16 cellular contexts compared by ENCODE assay signal in genomic region chr18:48131042-48131441, GRCh38.
A peak's percentile ranks its signal among the peaks of the same experiment; 100 is the strongest.
DNase-seq lines count a peak whose midpoint lies in the region; ATAC-seq and TF ChIP-seq lines count a peak whose summit lies in the region.
"Had no signal": no experiment of that assay in that cellular context is flagged by ENCODE, and none has a peak within 500 bp of the region (broad histone marks: within the 10 kb centered on the region; RNA-seq: fewer than 3 reads in every experiment).

No MANE protein-coding gene starts in this region.

- peaks cover 38 to 54% of the 10 kb centered on the region in 2 donors for H3K27me3 Mint-ChIP-seq in natural killer cell treated with Interleukin-12 subunit alpha and Interleukin-12 subunit beta and Interleukin-15 and Interleukin-18, amount 100 ng/mL, for 72 hours
- peaks cover 43 to 48% of the 10 kb centered on the region in 2 donors for H3K27me3 Mint-ChIP-seq in natural killer cell (ENCODE audit: low read depth in 2 of 2)

- peaks cover 0 to 2% of the 10 kb centered on the region in 2 donors for H3K4me1 Mint-ChIP-seq in natural killer cell treated with Interleukin-12 subunit alpha and Interleukin-12 subunit beta and Interleukin-15 and Interleukin-18, amount 100 ng/mL, for 72 hours (ENCODE audit: low read depth in 2 of 2)
- no peaks in the 10 kb centered on the region for H3K4me1 Mint-ChIP-seq in natural killer cell

- 34% methylated on average over 9 of the region's 9 CpGs for WGBS in right lobe of liver (ENCODE audit: insufficient coverage, low coverage, low lambda C conversion rate, missing lambda C conversion rate)
- 94 to 98% (median 95%) methylated on average over 9 of the region's 9 CpGs for WGBS in spleen, 5 donors

- no peak for ATAC-seq in natural killer cell treated with Interleukin-12 subunit alpha and Interleukin-12 subunit beta and Interleukin-15 and Interleukin-18, amount 100 ng/mL, for 72 hours
- ATAC-seq in natural killer cell (no peak), right lobe of liver (peak; percentile 69 to 75 (median 72))

- DNase-seq in natural killer cell treated with Interleukin-12 subunit alpha and Interleukin-12 subunit beta and Interleukin-15 and Interleukin-18, amount 100 ng/mL, for 72 hours (ENCODE audit: low spot score): peak; percentile 31
- no peak for DNase-seq in natural killer cell
- peak in 2 of 3 donors; percentile 69 to 72 for DNase-seq in right lobe of liver
- peak; percentile 42 for DNase-seq in spleen
- DNase-seq in GM10266 (ENCODE audit: extremely low spot score): no peak
- no peak for DNase-seq in islet precursor cell
- DNase-seq: C1 segment of cervical spinal cord; Calu3; CD4-positive, alpha-beta memory T cell; COR-L47; DMS53; DMS79 treated with DMSO at 0.1 percent for 48 hours; GF-D8; GOT3; HFFc6 had no signal

- no peak overlapping the region for H3K27ac Mint-ChIP-seq in natural killer cell treated with Interleukin-12 subunit alpha and Interleukin-12 subunit beta and Interleukin-15 and Interleukin-18, amount 100 ng/mL, for 72 hours
- no peak overlapping the region for H3K27ac Mint-ChIP-seq in natural killer cell
- H3K27ac Mint-ChIP-seq: CD4-positive, alpha-beta memory T cell; HFFc6 had no signal

- H3K36me3 Mint-ChIP-seq in natural killer cell treated with Interleukin-12 subunit alpha and Interleukin-12 subunit beta and Interleukin-15 and Interleukin-18, amount 100 ng/mL, for 72 hours: no peaks in the 10 kb centered on the region
- no peaks in the 10 kb centered on the region for H3K36me3 Mint-ChIP-seq in natural killer cell
- H3K36me3 Mint-ChIP-seq: CD4-positive, alpha-beta memory T cell had no signal

- no peaks in the 10 kb centered on the region for H3K9me3 ChIP-seq in right lobe of liver
- H3K9me3 ChIP-seq in spleen: no peaks in the 10 kb centered on the region
- H3K9me3 ChIP-seq: HAP-1 had no signal

- intact Hi-C loops in natural killer cell (cut with micrococcal nuclease): no loop called here
- intact Hi-C loops in right lobe of liver (cut with DNase I): no loop called here
- intact Hi-C loops in spleen (cut with DNase I; ENCODE audit: low total_unique reads): no loop called here

- TF ChIP-seq POLR2A in right lobe of liver (IDR thresholded peaks at IDR 0.05) (no peak), spleen (IDR thresholded peaks at IDR 0.05) (no peak)

- no peaks in the 10 kb centered on the region for H3K9me3 Mint-ChIP-seq in natural killer cell treated with Interleukin-12 subunit alpha and Interleukin-12 subunit beta and Interleukin-15 and Interleukin-18, amount 100 ng/mL, for 72 hours
- no peaks in the 10 kb centered on the region for H3K9me3 Mint-ChIP-seq in natural killer cell
- H3K9me3 Mint-ChIP-seq: HFFc6 had no signal

- no peak for TF ChIP-seq CTCF in natural killer cell (IDR thresholded peaks at IDR 0.05)
- TF ChIP-seq CTCF in right lobe of liver (IDR thresholded peaks at IDR 0.05): no peak
- TF ChIP-seq CTCF in spleen (IDR thresholded peaks at IDR 0.05 in 8 of 11, conservative IDR thresholded peaks at IDR 0.05 in 3 of 11): no peak
- no peak for TF ChIP-seq CTCF in GM10266 (IDR thresholded peaks at IDR 0.05; ENCODE audit: control insufficient read depth, insufficient read depth, low read depth, missing control alignments)

- H3K27me3 ChIP-seq in right lobe of liver (no peaks in the 10 kb centered on the region), spleen (replicated peaks in 1 of 7) (peaks cover 0 to 26% (median 9%) of the 10 kb centered on the region in 7 donors)

- no peak overlapping the region for H3K4me3 ChIP-seq in right lobe of liver
- H3K4me3 ChIP-seq in spleen: no peak overlapping the region
- H3K4me3 ChIP-seq: HAP-1 had no signal

- no peak overlapping the region for H3K4me3 Mint-ChIP-seq in natural killer cell treated with Interleukin-12 subunit alpha and Interleukin-12 subunit beta and Interleukin-15 and Interleukin-18, amount 100 ng/mL, for 72 hours
- H3K4me3 Mint-ChIP-seq in natural killer cell: no peak overlapping the region
- H3K4me3 Mint-ChIP-seq: CD4-positive, alpha-beta memory T cell; HFFc6 had no signal

- H3K36me3 ChIP-seq in right lobe of liver: no peaks in the 10 kb centered on the region
- no peaks in the 10 kb centered on the region for H3K36me3 ChIP-seq in spleen
- H3K36me3 ChIP-seq: HAP-1 had no signal

- H3K4me1 ChIP-seq in right lobe of liver (peaks cover 0 to 36% (median 0%) of the 10 kb centered on the region in 4 donors), spleen (peaks cover 0 to 34% (median 9%) of the 10 kb centered on the region in 6 donors)
- H3K4me1 ChIP-seq: HAP-1 had no signal

- H3K27ac ChIP-seq in right lobe of liver (peak overlapping the region in 1 of 3 donors; percentile 30), spleen (no peak overlapping the region)

Comparison
In these comparisons a context has a peak if more than half of its experiments do, and no peak if none do; other contexts are left out.
1. DNase-seq: peak in natural killer cell treated with Interleukin-12 subunit alpha and Interleukin-12 subunit beta and Interleukin-15 and Interleukin-18, amount 100 ng/mL, for 72 hours (single experiment), right lobe of liver (2 of 3) and spleen (single experiment); none in natural killer cell (single experiment), GM10266 (single experiment) and islet precursor cell (single experiment).
2. ATAC-seq: peak in right lobe of liver (4 of 4); none in natural killer cell treated with Interleukin-12 subunit alpha and Interleukin-12 subunit beta and Interleukin-15 and Interleukin-18, amount 100 ng/mL, for 72 hours (0 of 2) and natural killer cell (0 of 3).